ENCODE assay signal across 10 cellular contexts in the genomic region with DNA sequence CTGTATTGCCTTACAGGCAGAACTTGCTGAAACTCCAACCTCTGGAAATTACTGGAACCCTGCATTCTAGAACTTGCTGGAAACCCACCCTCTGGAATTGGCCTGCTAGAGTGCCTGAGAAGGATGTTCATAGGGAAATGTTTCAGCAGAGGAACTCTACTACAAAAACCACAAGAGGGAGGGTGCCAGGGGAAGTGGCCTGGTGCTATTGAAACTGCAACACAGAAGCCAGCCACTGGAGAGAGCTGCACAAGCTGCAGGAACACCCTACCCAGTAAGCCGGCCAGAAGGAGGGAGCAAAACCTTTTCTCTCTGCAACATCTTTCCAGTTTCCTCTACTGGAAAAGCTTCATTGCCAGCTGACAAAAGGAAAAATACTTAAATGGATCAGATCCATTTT. TPM values are rescaled to one million over a fixed set of nuclear protein-coding genes. Genes with fewer than 3 reads are reported as not detected.
A peak's percentile ranks its signal among the peaks of the same experiment; 100 is the strongest.
DNase-seq lines count a peak whose midpoint lies in the region; ATAC-seq, FAIRE-seq and TF ChIP-seq lines count a peak whose summit lies in the region.
"Had no signal": no experiment of that assay in that cellular context is flagged by ENCODE, and none has a peak within 500 bp of the region (broad histone marks: within the 10 kb centered on the region; RNA-seq: fewer than 3 reads in every experiment).

No MANE protein-coding gene starts in this region.

- intact Hi-C loops in CD4-positive, alpha-beta memory T cell (cut with micrococcal nuclease): no loop called here
- intact Hi-C loops in PC-9 (cut with micrococcal nuclease; ENCODE audit: unreplicated experiment): no loop called here

- ATAC-seq in HG03439 (IDR thresholded peaks at IDR 0.05; ENCODE audit: unreplicated experiment): peak; percentile 25

- no peaks in the 10 kb centered on the region for H3K36me3 ChIP-seq in CD4-positive, alpha-beta memory T cell (ENCODE audit: insufficient read depth, low read length)
- no peaks in the 10 kb centered on the region for H3K36me3 ChIP-seq in PC-9 (ENCODE audit: low read depth)

- DNase-seq in CD4-positive, alpha-beta memory T cell: peak; percentile 16 to 46 (median 37)
- no peak for DNase-seq in GM19239 (ENCODE audit: insufficient read length, low spot score)
- peak; percentile 3 for DNase-seq in T-helper 2 cell treated with Interferon-gamma antibody and Interleukin-4, amounts not matched to agents 5 μg/mL and 100 μg/mL, for 36 hours (ENCODE audit: low spot score)
- peak; percentile 22 for DNase-seq in epithelial cell of esophagus (ENCODE audit: low read depth)
- peak; percentile 18 for DNase-seq in stimulated activated CD4-positive, alpha-beta T cell treated with anti-CD3 and anti-CD28 coated beads, Interleukin-1b, Interleukin-23, amount 100 ng/mL, for 48 hours
- DNase-seq in PC-9: no peak
- no peak for DNase-seq in NCI-H2081 treated with DMSO at 0.1 percent for 48 hours (lab: John Stamatoyannopoulos, UW)

- peaks cover 0 to 6% of the 10 kb centered on the region in 2 donors for H3K27me3 Mint-ChIP-seq in CD4-positive, alpha-beta memory T cell
- H3K27me3 Mint-ChIP-seq in T-helper 2 cell treated with Interferon-gamma antibody and Interleukin-4, amounts not matched to agents 5 μg/mL and 100 μg/mL, for 36 hours (ENCODE audit: low read depth): peaks cover 4% of the 10 kb centered on the region
- H3K27me3 Mint-ChIP-seq: stimulated activated naive CD8-positive, alpha-beta T cell treated with anti-CD3 and anti-CD28 coated beads, Interleukin-15, Interleukin-2, amounts not matched to agents 100 ng/mL and 50 ng/mL, for 24 hours had no signal

- H3K27ac Mint-ChIP-seq in CD4-positive, alpha-beta memory T cell: peak overlapping the region in 6 of 7 donors; percentile 3 to 74 (median 66)
- no peak overlapping the region for H3K27ac Mint-ChIP-seq in T-helper 2 cell treated with Interferon-gamma antibody and Interleukin-4, amounts not matched to agents 5 μg/mL and 100 μg/mL, for 36 hours
- H3K27ac Mint-ChIP-seq: stimulated activated naive CD8-positive, alpha-beta T cell treated with anti-CD3 and anti-CD28 coated beads, Interleukin-15, Interleukin-2, amounts not matched to agents 100 ng/mL and 50 ng/mL, for 24 hours had no signal

- H3F3A ChIP-seq in PC-9 (ENCODE audit: insufficient read depth, low read depth): no peaks in the 10 kb centered on the region

- no peaks in the 10 kb centered on the region for H3K9me2 ChIP-seq in PC-9 (ENCODE audit: insufficient read depth)

- H3K4me3 ChIP-seq in CD4-positive, alpha-beta memory T cell (ENCODE audit: low read length in 2 of 2): no peak overlapping the region
- H3K4me3 ChIP-seq in epithelial cell of esophagus (ENCODE audit: low read length) (no peak overlapping the region), PC-9 (no peak overlapping the region)

- H3K36me3 Mint-ChIP-seq in CD4-positive, alpha-beta memory T cell: peaks cover 0 to 13% of the 10 kb centered on the region in 2 donors
- H3K36me3 Mint-ChIP-seq in T-helper 2 cell treated with Interferon-gamma antibody and Interleukin-4, amounts not matched to agents 5 μg/mL and 100 μg/mL, for 36 hours (ENCODE audit: low read depth): peaks cover 2% of the 10 kb centered on the region

- H3K9me3 Mint-ChIP-seq in CD4-positive, alpha-beta memory T cell: peaks cover 0 to 8% (median under 1%) of the 10 kb centered on the region in 8 donors
- H3K9me3 Mint-ChIP-seq in T-helper 2 cell treated with Interferon-gamma antibody and Interleukin-4, amounts not matched to agents 5 μg/mL and 100 μg/mL, for 36 hours: no peaks in the 10 kb centered on the region
- H3K9me3 Mint-ChIP-seq: stimulated activated naive CD8-positive, alpha-beta T cell treated with anti-CD3 and anti-CD28 coated beads, Interleukin-15, Interleukin-2, amounts not matched to agents 100 ng/mL and 50 ng/mL, for 24 hours had no signal

- peak; percentile 65 for FAIRE-seq in GM19239 (lab: Jason Lieb, UNC)

- peaks cover 10 to 34% (median 15%) of the 10 kb centered on the region in 4 donors for H3K4me1 Mint-ChIP-seq in CD4-positive, alpha-beta memory T cell
- H3K4me1 Mint-ChIP-seq in T-helper 2 cell treated with Interferon-gamma antibody and Interleukin-4, amounts not matched to agents 5 μg/mL and 100 μg/mL, for 36 hours (ENCODE audit: low read depth): peaks cover 14% of the 10 kb centered on the region

- H3K4me1 ChIP-seq in CD4-positive, alpha-beta memory T cell (ENCODE audit: insufficient read depth, low read length): peaks cover 27% of the 10 kb centered on the region
- no peaks in the 10 kb centered on the region for H3K4me1 ChIP-seq in PC-9 (replicated peaks; ENCODE audit: insufficient read depth)

- CTCF ChIA-PET in CD4-positive, alpha-beta memory T cell (lab: Charles Lee; ENCODE audit: partially characterized antibody): no interaction called here
- CTCF ChIA-PET in PC-9 (lab: Charles Lee): no interaction called here

- TF ChIP-seq CTCF in epithelial cell of esophagus (IDR thresholded peaks at IDR 0.05; ENCODE audit: insufficient read depth, low read depth, low read length, missing control alignments) (peak; percentile 29), PC-9 (conservative IDR thresholded peaks at IDR 0.05) (no peak)

- H3K4me2 ChIP-seq in PC-9: no peak overlapping the region

- POLR2A ChIA-PET in CD4-positive, alpha-beta memory T cell (lab: Charles Lee; ENCODE audit: partially characterized antibody): no interaction called here
- POLR2A ChIA-PET in PC-9 (lab: Charles Lee; ENCODE audit: unreplicated experiment): no interaction called here

- no peak overlapping the region for H3K27ac ChIP-seq in CD4-positive, alpha-beta memory T cell (ENCODE audit: low read depth, low read length)
- no peak overlapping the region for H3K27ac ChIP-seq in PC-9
- H3K27ac ChIP-seq: epithelial cell of prostate had no signal

- H2AFZ ChIP-seq in PC-9: no peak overlapping the region

- BruUV-seq in PC-9 (replicated peaks; lab: Mats Ljungman, UMichigan): no TSS peak

- H3K27me3 ChIP-seq in CD4-positive, alpha-beta memory T cell (ENCODE audit: insufficient read depth, low read length): no peaks in the 10 kb centered on the region
- no peaks in the 10 kb centered on the region for H3K27me3 ChIP-seq in PC-9 (ENCODE audit: insufficient read depth, low read depth)

- H3K4me3 Mint-ChIP-seq in CD4-positive, alpha-beta memory T cell: peak overlapping the region in 2 of 8 donors; percentile 46 to 55
- H3K4me3 Mint-ChIP-seq in T-helper 2 cell treated with Interferon-gamma antibody and Interleukin-4, amounts not matched to agents 5 μg/mL and 100 μg/mL, for 36 hours: no peak overlapping the region
- H3K4me3 Mint-ChIP-seq: stimulated activated naive CD8-positive, alpha-beta T cell treated with anti-CD3 and anti-CD28 coated beads, Interleukin-15, Interleukin-2, amounts not matched to agents 100 ng/mL and 50 ng/mL, for 24 hours had no signal

- no peaks in the 10 kb centered on the region for H3K9me3 ChIP-seq in CD4-positive, alpha-beta memory T cell (ENCODE audit: control insufficient read depth in 1 of 2, low read length in 2 of 2)
- H3K9me3 ChIP-seq in PC-9 (ENCODE audit: insufficient read depth, low read depth): no peaks in the 10 kb centered on the region

- H4K20me1 ChIP-seq in PC-9 (ENCODE audit: insufficient read depth): no peaks in the 10 kb centered on the region

- peaks cover 6% of the 10 kb centered on the region for H3K79me2 ChIP-seq in PC-9 (ENCODE audit: low read depth)

RNA-seq across cellular contexts. Expression of a gene that starts 2.5 kb away (rescaled TPM):
- 10 to 100 TPM; 33.2 to 35.8 TPM for total RNA-seq in CD4-positive, alpha-beta memory T cell
- 1 to 10 TPM in 1 of 2 donors, under 1 TPM in 1; 0.65 to 2.5 TPM for polyA plus RNA-seq in CD4-positive, alpha-beta memory T cell
- total RNA-seq in PC-9 (2021): 34.3 and 34.4 TPM in 2 replicates

Comparison
In these comparisons a context has a peak if more than half of its experiments do, and no peak if none do; other contexts are left out.
1. DNase-seq: peak in CD4-positive, alpha-beta memory T cell (5 of 5), T-helper 2 cell treated with Interferon-gamma antibody and Interleukin-4, amounts not matched to agents 5 μg/mL and 100 μg/mL, for 36 hours (single experiment), epithelial cell of esophagus (single experiment) and stimulated activated CD4-positive, alpha-beta T cell treated with anti-CD3 and anti-CD28 coated beads, Interleukin-1b, Interleukin-23, amount 100 ng/mL, for 48 hours (single experiment); none in GM19239 (single experiment), PC-9 (0 of 2) and NCI-H2081 treated with DMSO at 0.1 percent for 48 hours (single experiment).